1 cellular context compared by ENCODE assay signal in the genomic region with DNA sequence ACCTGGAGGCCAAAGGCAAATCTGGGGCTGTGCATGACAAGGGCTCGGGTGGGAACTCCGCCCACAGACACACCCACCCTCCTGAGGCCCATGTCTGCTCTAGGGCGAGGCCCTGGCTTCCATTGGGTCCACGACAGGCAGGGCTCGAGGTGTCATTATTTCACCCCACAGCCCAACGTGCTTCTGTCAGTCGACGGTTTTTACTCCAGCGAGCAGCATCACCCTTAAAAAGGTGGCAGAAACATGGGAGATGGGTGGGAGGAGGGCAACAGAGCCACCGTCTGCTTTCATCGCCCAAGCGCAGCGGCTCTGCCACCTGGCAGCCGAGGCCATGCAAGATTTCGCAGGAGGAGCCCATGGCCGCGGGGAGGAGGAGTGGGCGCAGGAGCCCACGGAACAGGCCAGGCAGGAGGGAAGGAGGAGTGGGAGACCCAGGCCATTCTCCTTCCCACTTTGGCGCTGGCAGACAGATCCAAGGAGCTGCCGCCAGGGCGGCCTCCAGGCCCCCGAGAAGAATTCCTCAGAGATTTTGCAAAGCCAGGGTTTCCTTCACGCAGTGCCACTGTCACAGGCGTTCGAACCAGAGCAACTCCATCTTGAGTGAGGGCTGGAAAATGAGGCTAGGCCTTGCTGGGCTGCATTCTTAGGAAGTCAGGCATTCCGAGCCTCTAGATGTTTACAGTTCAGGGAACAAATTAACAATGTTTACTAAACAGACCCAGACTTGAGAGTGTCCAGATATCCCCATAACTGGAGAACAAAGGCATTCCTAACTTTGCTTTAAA.
TF ChIP-seq lines count a peak whose summit lies in the region.

No MANE protein-coding gene starts in this region.

TF ChIP-seq in IMR-90, 13 proteins besides CTCF, POLR2A, EP300 and RAD21 (continued from another document):
- TF ChIP-seq FOS (IDR thresholded peaks at IDR 0.05; ENCODE audit: low read depth, low read length) (no peak), CEBPB (IDR thresholded peaks at IDR 0.05; ENCODE audit: low read depth, low read length) (no peak), BHLHE40 (IDR thresholded peaks at IDR 0.05; ENCODE audit: low read depth, low read length) (no peak)
- TF ChIP-seq, protein P1, sequence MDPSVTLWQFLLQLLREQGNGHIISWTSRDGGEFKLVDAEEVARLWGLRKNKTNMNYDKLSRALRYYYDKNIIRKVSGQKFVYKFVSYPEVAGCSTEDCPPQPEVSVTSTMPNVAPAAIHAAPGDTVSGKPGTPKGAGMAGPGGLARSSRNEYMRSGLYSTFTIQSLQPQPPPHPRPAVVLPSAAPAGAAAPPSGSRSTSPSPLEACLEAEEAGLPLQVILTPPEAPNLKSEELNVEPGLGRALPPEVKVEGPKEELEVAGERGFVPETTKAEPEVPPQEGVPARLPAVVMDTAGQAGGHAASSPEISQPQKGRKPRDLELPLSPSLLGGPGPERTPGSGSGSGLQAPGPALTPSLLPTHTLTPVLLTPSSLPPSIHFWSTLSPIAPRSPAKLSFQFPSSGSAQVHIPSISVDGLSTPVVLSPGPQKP (IDR thresholded peaks at IDR 0.05; ENCODE audit: borderline replicate concordance, low read depth, low read length), result no peak
